19 cellular contexts compared by ENCODE assay signal in the genomic region with DNA sequence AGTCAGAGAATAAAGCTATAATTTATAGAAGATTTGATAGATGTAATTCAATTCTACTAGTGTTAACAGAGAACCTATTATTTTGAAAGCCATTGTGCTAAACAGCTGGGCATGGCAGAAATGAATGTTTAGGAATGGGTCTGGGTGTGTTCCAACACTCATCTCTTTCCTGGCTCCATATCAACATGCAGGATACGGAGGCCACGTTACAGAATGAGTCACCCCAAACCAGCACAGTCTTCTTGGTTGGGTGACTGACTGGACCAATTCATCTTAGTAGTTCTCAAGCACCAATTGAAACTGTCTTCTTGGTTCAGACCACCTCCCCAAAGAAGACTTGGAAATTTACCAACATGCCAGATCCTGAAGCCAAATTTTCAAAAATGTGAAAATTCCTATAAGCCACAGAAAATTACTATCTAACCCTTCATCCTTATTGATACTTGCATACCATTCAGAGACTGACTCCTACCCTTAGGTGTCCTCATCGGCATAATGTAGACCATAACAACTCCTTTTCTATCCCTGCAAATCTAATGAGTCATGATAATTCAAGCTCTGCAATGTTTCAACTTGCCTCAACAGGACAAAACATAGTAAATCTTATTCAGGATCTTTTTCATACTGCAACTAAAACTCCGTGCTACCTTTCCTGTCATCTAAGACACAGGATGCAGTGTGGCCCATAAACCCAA. TPM values are rescaled to one million over a fixed set of nuclear protein-coding genes. Genes with fewer than 3 reads are reported as not detected.
A peak's percentile ranks its signal among the peaks of the same experiment; 100 is the strongest.
DNase-seq lines count a peak whose midpoint lies in the region; ATAC-seq, FAIRE-seq and TF ChIP-seq lines count a peak whose summit lies in the region.
"Had no signal": no experiment of that assay in that cellular context is flagged by ENCODE, and none has a peak within 500 bp of the region (broad histone marks: within the 10 kb centered on the region; RNA-seq: fewer than 3 reads in every experiment).

No MANE protein-coding gene starts in this region.

- POLR2A ChIA-PET in A549 (lab: Yijun Ruan, JAX), result no interaction called here
- POLR2A ChIA-PET in CD8-positive, alpha-beta T cell (lab: Charles Lee), result no interaction called here

- TF ChIP-seq POLR2A in A549 (IDR thresholded peaks at IDR 0.05; ENCODE audit: low read length), result no peak

- WGBS in A549 (ENCODE audit: missing lambda C conversion rate), result 26% methylated on average over 4 of the region's 4 CpGs

- no peak overlapping the region for H3K4me2 ChIP-seq in A549

- H3K4me1 ChIP-seq in A549 (no peaks in the 10 kb centered on the region), RWPE2 (ENCODE audit: insufficient read depth, poor library complexity, severe bottlenecking) (peaks cover 16% of the 10 kb centered on the region)
- no peaks in the 10 kb centered on the region for H3K4me1 ChIP-seq in CD8-positive, alpha-beta T cell (ENCODE audit: insufficient read depth, low read length)
- H3K4me1 ChIP-seq: SJSA1, spleen had no signal

- no peak for TF ChIP-seq EP300 in A549 (IDR thresholded peaks at IDR 0.05)

- no peak overlapping the region for H3K4me3 Mint-ChIP-seq in CD8-positive, alpha-beta T cell
- H3K4me3 Mint-ChIP-seq in endothelial cell (ENCODE audit: unreplicated experiment), result no peak overlapping the region
- H3K4me3 Mint-ChIP-seq: activated T-helper 1 cell treated with anti-CD3 and anti-CD28 coated beads, Interleukin-12 subunit alpha, Interleukin-12 subunit beta, Interleukin-2, Interleukin-4 antibody, amounts not matched to agents 30 ng/mL and 10 ng/mL and 1 ng/mL, durations not matched to agents 14 hours and 24 hours and 36 hours had no signal

- no peaks in the 10 kb centered on the region for H3K36me3 Mint-ChIP-seq in CD8-positive, alpha-beta T cell
- H3K36me3 Mint-ChIP-seq in endothelial cell (ENCODE audit: low read depth, unreplicated experiment), result no peaks in the 10 kb centered on the region

- H3K27me3 Mint-ChIP-seq in CD8-positive, alpha-beta T cell (ENCODE audit: low read depth), result no peaks in the 10 kb centered on the region
- H3K27me3 Mint-ChIP-seq in endothelial cell (ENCODE audit: unreplicated experiment), result no peaks in the 10 kb centered on the region

- H3K9me3 ChIP-seq in A549 (no peaks in the 10 kb centered on the region), RWPE2 (ENCODE audit: severe bottlenecking) (no peaks in the 10 kb centered on the region)
- no peaks in the 10 kb centered on the region for H3K9me3 ChIP-seq in CD8-positive, alpha-beta T cell (ENCODE audit: low read length)
- H3K9me3 ChIP-seq: SJSA1, spleen, stomach had no signal

- intact Hi-C loops in CD8-positive, alpha-beta T cell (cut with DNase I, micrococcal nuclease), result no loop called here

- no peak for FAIRE-seq in A549 (lab: Jason Lieb, UNC)

- H3K4me3 ChIP-seq in A549, result no peak overlapping the region
- no peak overlapping the region for H3K4me3 ChIP-seq in RWPE2 (ENCODE audit: severe bottlenecking)
- H3K4me3 ChIP-seq in fibroblast of pulmonary artery (replicated peaks; ENCODE audit: low read depth, low read length), result no peak overlapping the region
- H3K4me3 ChIP-seq in CD8-positive, alpha-beta T cell (ENCODE audit: low read depth, low read length), result no peak overlapping the region
- H3K4me3 ChIP-seq: SJSA1, spleen, stomach had no signal

- H3K27me3 ChIP-seq in RWPE2 (ENCODE audit: insufficient read depth, poor library complexity, severe bottlenecking), result no peaks in the 10 kb centered on the region
- no peaks in the 10 kb centered on the region for H3K27me3 ChIP-seq in CD8-positive, alpha-beta T cell (ENCODE audit: insufficient read depth, low read length)
- H3K27me3 ChIP-seq: SJSA1, spleen, stomach had no signal

- no peak overlapping the region for H3K27ac Mint-ChIP-seq in CD8-positive, alpha-beta T cell
- H3K27ac Mint-ChIP-seq in endothelial cell (ENCODE audit: unreplicated experiment), result no peak overlapping the region
- H3K27ac Mint-ChIP-seq: activated T-helper 1 cell treated with anti-CD3 and anti-CD28 coated beads, Interleukin-12 subunit alpha, Interleukin-12 subunit beta, Interleukin-2, Interleukin-4 antibody, amounts not matched to agents 30 ng/mL and 10 ng/mL and 1 ng/mL, durations not matched to agents 14 hours and 24 hours and 36 hours had no signal

- DNase-seq in A549 (ENCODE audit: low read depth in 1 of 2, low spot score in 1 of 2), result peak; percentile 3 to 4
- peak; percentile 9 for DNase-seq in HS-27A (ENCODE audit: low read depth)
- DNase-seq in RWPE2 (ENCODE audit: low spot score), result no peak
- DNase-seq in fibroblast of pulmonary artery (ENCODE audit: low read depth), result peak; percentile 57
- no peak for DNase-seq in CD8-positive, alpha-beta T cell
- DNase-seq in activated CD8-positive, alpha-beta memory T cell treated with anti-CD3 and anti-CD28 coated beads, Interleukin-2, amount 50 U/mL, for 4 hours, result no peak
- DNase-seq in endothelial cell (ENCODE audit: low spot score), result no peak
- DNase-seq: activated CD4-positive, alpha-beta T cell treated with anti-CD3 and anti-CD28 coated beads, Interleukin-2, amount 50 U/mL, for 1 hour; islet precursor cell; NCI-H1930; spleen; stomach had no signal

- CTCF ChIA-PET in A549 (lab: Yijun Ruan, JAX), result no interaction called here
- CTCF ChIA-PET in CD8-positive, alpha-beta T cell (lab: Charles Lee), result no interaction called here

- H3K27ac ChIP-seq in A549, result no peak overlapping the region
- peak overlapping the region; percentile 67 for H3K27ac ChIP-seq in RWPE2 (ENCODE audit: poor library complexity, severe bottlenecking)
- no peak overlapping the region for H3K27ac ChIP-seq in CD8-positive, alpha-beta T cell (ENCODE audit: low read depth, low read length)
- H3K27ac ChIP-seq: SJSA1, spleen, stomach had no signal

- H3K9me3 Mint-ChIP-seq in CD8-positive, alpha-beta T cell, result no peaks in the 10 kb centered on the region
- no peaks in the 10 kb centered on the region for H3K9me3 Mint-ChIP-seq in endothelial cell (ENCODE audit: unreplicated experiment)
- H3K9me3 Mint-ChIP-seq: activated T-helper 1 cell treated with anti-CD3 and anti-CD28 coated beads, Interleukin-12 subunit alpha, Interleukin-12 subunit beta, Interleukin-2, Interleukin-4 antibody, amounts not matched to agents 30 ng/mL and 10 ng/mL and 1 ng/mL, durations not matched to agents 14 hours and 24 hours and 36 hours had no signal

- no peaks in the 10 kb centered on the region for H3K4me1 Mint-ChIP-seq in CD8-positive, alpha-beta T cell (ENCODE audit: low read depth)
- no peaks in the 10 kb centered on the region for H3K4me1 Mint-ChIP-seq in endothelial cell (ENCODE audit: unreplicated experiment)

- no peak for TF ChIP-seq RAD21 in A549 (conservative IDR thresholded peaks at IDR 0.05 in 1 of 2, IDR thresholded peaks at IDR 0.05 in 1 of 2)

- H3K36me3 ChIP-seq in RWPE2 (ENCODE audit: low read depth), result no peaks in the 10 kb centered on the region
- no peaks in the 10 kb centered on the region for H3K36me3 ChIP-seq in CD8-positive, alpha-beta T cell (ENCODE audit: insufficient read depth, low read length)
- H3K36me3 ChIP-seq: SJSA1, spleen, stomach had no signal

- TF ChIP-seq CTCF in A549 (IDR thresholded peaks at IDR 0.05) (no peak), RWPE2 (IDR thresholded peaks at IDR 0.05; ENCODE audit: poor library complexity, severe bottlenecking) (no peak), fibroblast of pulmonary artery (IDR thresholded peaks at IDR 0.05; ENCODE audit: low read length, missing control alignments) (no peak), endothelial cell (IDR thresholded peaks at IDR 0.05; ENCODE audit: unreplicated experiment) (no peak)
- TF ChIP-seq CTCF in CD8-positive, alpha-beta T cell (IDR thresholded peaks at IDR 0.05), result no peak

- ATAC-seq in A549 (no peak), RWPE2 (ENCODE audit: low read depth) (peak; percentile 89), HG03095 (IDR thresholded peaks at IDR 0.05; ENCODE audit: unreplicated experiment) (no peak)
- no peak for ATAC-seq in CD8-positive, alpha-beta T cell
- ATAC-seq: HCT116 had no signal

TF ChIP-seq in A549, 52 proteins besides CTCF, POLR2A, EP300 and RAD21:
- TF ChIP-seq, protein P1, sequence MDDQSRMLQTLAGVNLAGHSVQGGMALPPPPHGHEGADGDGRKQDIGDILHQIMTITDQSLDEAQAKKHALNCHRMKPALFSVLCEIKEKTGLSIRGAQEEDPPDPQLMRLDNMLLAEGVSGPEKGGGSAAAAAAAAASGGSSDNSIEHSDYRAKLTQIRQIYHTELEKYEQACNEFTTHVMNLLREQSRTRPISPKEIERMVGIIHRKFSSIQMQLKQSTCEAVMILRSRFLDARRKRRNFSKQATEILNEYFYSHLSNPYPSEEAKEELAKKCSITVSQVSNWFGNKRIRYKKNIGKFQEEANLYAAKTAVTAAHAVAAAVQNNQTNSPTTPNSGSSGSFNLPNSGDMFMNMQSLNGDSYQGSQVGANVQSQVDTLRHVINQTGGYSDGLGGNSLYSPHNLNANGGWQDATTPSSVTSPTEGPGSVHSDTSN (IDR thresholded peaks at IDR 0.05), result no peak
- no peak for TF ChIP-seq FOSB (CRISPR knock-in tag; IDR thresholded peaks at IDR 0.05)
- TF ChIP-seq HOXA7 (CRISPR knock-in tag; IDR thresholded peaks at IDR 0.05), result no peak
- no peak for TF ChIP-seq FOXS1 (CRISPR knock-in tag; IDR thresholded peaks at IDR 0.05)
- no peak for TF ChIP-seq BCL3 (IDR thresholded peaks at IDR 0.05)
- no peak for TF ChIP-seq CHD4 (IDR thresholded peaks at IDR 0.05; ENCODE audit: borderline replicate concordance)
- no peak for TF ChIP-seq ZNF302 (CRISPR knock-in tag; IDR thresholded peaks at IDR 0.05)
- TF ChIP-seq ESRRA (IDR thresholded peaks at IDR 0.05; ENCODE audit: borderline replicate concordance, low read length), result no peak
- no peak for TF ChIP-seq CHD2 (IDR thresholded peaks at IDR 0.05; ENCODE audit: low read length, partially characterized antibody)

RNA-seq across cellular contexts. Expression of gene ATOH1, which starts 52.0 kb away (rescaled TPM):
- polyA plus RNA-seq in A549 (2011; rRNA removed) (not detected in 2 replicates), A549 (2017; fragmentation: RNase III; extraction: RNeasy Plus Mini Kit Qiagen cat#74134 plus additional on column Dnase treatment) (not detected in 3 replicates)
- not detected in 2 replicates for polyA plus RNA-seq in A549 (2012; cell fraction: cytosol; rRNA removed)
- not detected in 2 replicates for polyA plus RNA-seq in A549 (2012; cell fraction: nucleus; rRNA removed)
- polyA minus RNA-seq in A549 (2011; rRNA and poly(A)+ RNA removed), result not detected in 2 replicates
- total RNA-seq in CD8-positive, alpha-beta T cell, result not detected
- total RNA-seq in endothelial cell (ENCODE audit: unreplicated experiment), result not detected
- total RNA-seq: activated T-helper 1 cell treated with anti-CD3 and anti-CD28 coated beads, Interleukin-12 subunit alpha, Interleukin-12 subunit beta, Interleukin-2, Interleukin-4 antibody, amounts not matched to agents 30 ng/mL and 10 ng/mL and 1 ng/mL, durations not matched to agents 14 hours and 24 hours and 36 hours; dermis microvascular lymphatic vessel endothelial cell; mononuclear cell; osteoblast; SJSA1; spleen had no signal
- polyA plus RNA-seq: spleen, stomach had no signal

Comparison
In these comparisons a context has a peak if more than half of its experiments do, and no peak if none do; other contexts are left out.
1. DNase-seq: peak in A549 (2 of 2), HS-27A (single experiment) and fibroblast of pulmonary artery (single experiment); none in RWPE2 (single experiment), CD8-positive, alpha-beta T cell (0 of 7), activated CD8-positive, alpha-beta memory T cell treated with anti-CD3 and anti-CD28 coated beads, Interleukin-2, amount 50 U/mL, for 4 hours (single experiment) and endothelial cell (single experiment).